15 cellular contexts compared by ENCODE assay signal in the genomic region with DNA sequence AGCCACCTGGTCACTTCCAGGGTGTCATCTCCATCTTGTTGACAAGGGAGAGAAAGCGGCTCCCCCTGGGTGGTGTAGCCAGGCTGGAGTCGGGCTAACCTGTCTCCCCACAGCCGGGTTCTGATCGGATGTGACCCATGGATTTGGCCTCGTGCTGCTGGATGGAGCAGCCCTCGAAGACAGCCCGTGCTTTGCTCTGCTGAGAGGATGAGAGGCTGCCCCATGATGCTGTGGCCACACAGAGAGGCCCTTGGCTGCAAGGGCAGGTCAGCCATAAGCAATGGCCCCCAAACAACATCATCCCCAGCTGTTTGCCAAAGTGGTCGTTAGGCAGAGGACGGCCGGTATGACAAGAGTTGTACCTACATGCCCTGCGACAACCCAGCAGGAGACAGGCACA.
"Had no signal": no experiment of that assay in that cellular context is flagged by ENCODE, and none has a peak within 500 bp of the region (broad histone marks: within the 10 kb centered on the region; RNA-seq: fewer than 3 reads in every experiment).

No MANE protein-coding gene starts in this region.

- DNase-seq: activated CD4-positive, alpha-beta T cell treated with anti-CD3 and anti-CD28 coated beads for 48 hours; activated CD8-positive, alpha-beta memory T cell treated with anti-CD3 and anti-CD28 coated beads, Interleukin-2, amount 50 U/mL, for 4 hours; activated CD8-positive, alpha-beta T cell treated with anti-CD3 and anti-CD28 coated beads, Interleukin-2, amount 10 ng/mL, durations not matched to agents 7 days and 5 days; activated T-cell treated with anti-CD3 and anti-CD28 coated beads, Interleukin-2, amount 50 U/mL, for 48 hours; anterior cingulate cortex; cerebellar nuclear complex; dermis blood vessel endothelial cell; effector memory CD8-positive, alpha-beta T cell; foreskin melanocyte; stimulated activated CD4-positive, alpha-beta T cell treated with anti-CD3 and anti-CD28 coated beads, Interleukin-2, amount 100 ng/mL, for 48 hours; stimulated activated naive CD4-positive, alpha-beta T cell; trophoblast cell had no signal

- H3K36me3 ChIP-seq: ovary had no signal

- H3K4me3 ChIP-seq: ovary had no signal

- H3K27ac ChIP-seq: epithelial cell of prostate, ovary had no signal

- H3K9me3 ChIP-seq: ovary had no signal

- H3K27me3 ChIP-seq: ovary had no signal

- ATAC-seq: activated CD8-positive, alpha-beta T cell treated with anti-CD3 and anti-CD28 coated beads, Interleukin-2, amount 10 ng/mL, durations not matched to agents 7 days and 5 days; effector memory CD8-positive, alpha-beta T cell; left lobe of liver had no signal
